Comparison of ENCODE assay signal across 9 cellular contexts in the genomic region with DNA sequence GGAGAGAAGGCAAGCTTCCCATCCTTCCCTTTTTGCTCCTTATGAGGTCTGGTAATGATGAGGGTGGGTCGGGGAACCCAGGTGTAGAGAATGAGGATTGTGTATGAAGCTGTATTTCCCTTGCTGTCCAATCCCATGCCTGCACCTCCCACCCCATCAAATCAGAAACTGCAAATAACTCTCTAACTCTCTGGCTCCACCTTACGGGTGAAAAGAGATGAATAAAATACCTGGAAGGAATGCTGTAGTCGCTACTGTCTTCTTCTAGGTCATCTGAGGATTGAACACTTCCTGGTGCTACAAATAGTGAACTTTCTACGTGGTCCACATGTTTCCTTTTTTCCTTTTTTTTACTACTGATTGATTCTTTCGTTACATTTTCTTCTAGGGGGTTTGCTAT. TPM values are rescaled to one million over a fixed set of nuclear protein-coding genes. Genes with fewer than 3 reads are reported as not detected.
DNase-seq lines count a peak whose midpoint lies in the region; ATAC-seq and TF ChIP-seq lines count a peak whose summit lies in the region.
"Had no signal": no experiment of that assay in that cellular context is flagged by ENCODE, and none has a peak within 500 bp of the region (broad histone marks: within the 10 kb centered on the region; RNA-seq: fewer than 3 reads in every experiment).

No MANE protein-coding gene starts in this region.

- TF ChIP-seq CTCF in IMR-90 (conservative IDR thresholded peaks at IDR 0.05; ENCODE audit: low read depth, low read length) (no peak), breast epithelium (IDR thresholded peaks at IDR 0.05) (peak in 2 of 3 donors; percentile 38 to 43)

- H3K79me1 ChIP-seq in IMR-90 (ENCODE audit: low read depth in 1 of 2, low read length in 2 of 2): no peaks in the 10 kb centered on the region

- no peak overlapping the region for H3K14ac ChIP-seq in IMR-90 (replicated peaks; ENCODE audit: low read depth, low read length)

- H4K20me1 ChIP-seq in IMR-90 (ENCODE audit: insufficient read depth, low read length): no peaks in the 10 kb centered on the region

- no peak overlapping the region for H2AK9ac ChIP-seq in IMR-90 (replicated peaks; ENCODE audit: low read depth, low read length, poor library complexity)

- no peaks in the 10 kb centered on the region for H3K36me3 Mint-ChIP-seq in activated naive CD8-positive, alpha-beta T cell treated with anti-CD3 and anti-CD28 coated beads for 36 hours

- no peak overlapping the region for H4K8ac ChIP-seq in IMR-90 (ENCODE audit: low read depth in 2 of 2, low read length in 2 of 2)

- dilution Hi-C loops in IMR-90 (cut with HindIII; ENCODE audit: low sequenced_read_pairs, unreplicated experiment): no loop called here

- H3K4me1 ChIP-seq in IMR-90 (ENCODE audit: control insufficient read depth, insufficient read depth, low read length): no peaks in the 10 kb centered on the region
- H3K4me1 ChIP-seq in breast epithelium: no peaks in the 10 kb centered on the region

- no peak overlapping the region for H4K5ac ChIP-seq in IMR-90 (ENCODE audit: low read depth, low read length)

- no peak overlapping the region for H4K91ac ChIP-seq in IMR-90 (ENCODE audit: insufficient read depth, low read depth, low read length)

- ATAC-seq in IMR-90 (ENCODE audit: low read depth) (no peak), GM21447 (IDR thresholded peaks at IDR 0.05; ENCODE audit: unreplicated experiment) (no peak)

- no peaks in the 10 kb centered on the region; the same call in 1 of the 2 replicates for H3K27me3 ChIP-seq in IMR-90 (ENCODE audit: control insufficient read depth, insufficient read depth, low read length)
- no peaks in the 10 kb centered on the region for H3K27me3 ChIP-seq in breast epithelium

- H2BK120ac ChIP-seq in IMR-90 (ENCODE audit: low read depth, low read length): no peak overlapping the region

- H2BK5ac ChIP-seq in IMR-90 (ENCODE audit: low read depth, low read length, poor library complexity, severe bottlenecking): no peak overlapping the region

- H2BK20ac ChIP-seq in IMR-90 (ENCODE audit: low read depth, low read length): no peak overlapping the region

- no CpG with 5 or more reads among the region's 5 CpGs for WGBS in IMR-90 (ENCODE audit: extremely low coverage in 2 of 2, insufficient read length in 1 of 2), 2 experiments

- H3K36me3 ChIP-seq in IMR-90 (ENCODE audit: control insufficient read depth, insufficient read depth, low read length): no peaks in the 10 kb centered on the region
- no peaks in the 10 kb centered on the region for H3K36me3 ChIP-seq in breast epithelium

- H3K4me3 Mint-ChIP-seq in activated naive CD8-positive, alpha-beta T cell treated with anti-CD3 and anti-CD28 coated beads for 36 hours: no peak overlapping the region

- intact Hi-C loops in IMR-90 (cut with micrococcal nuclease): loop anchor here (10.0 kb wide), 1 partner anchor 511 kb away; no protein-coding TSS in a partner anchor
- intact Hi-C loops in breast epithelium (cut with DNase I; ENCODE audit: low total_unique reads): no loop called here

- H3K56ac ChIP-seq in IMR-90 (ENCODE audit: extremely low read depth, insufficient read depth, low read length): no peak overlapping the region

- H3K4me1 Mint-ChIP-seq in activated naive CD8-positive, alpha-beta T cell treated with anti-CD3 and anti-CD28 coated beads for 36 hours: no peaks in the 10 kb centered on the region

- H3K27ac Mint-ChIP-seq in activated naive CD8-positive, alpha-beta T cell treated with anti-CD3 and anti-CD28 coated beads for 36 hours: no peak overlapping the region

- H3K27ac ChIP-seq in IMR-90 (ENCODE audit: insufficient read depth, low read length) (no peak overlapping the region), breast epithelium (peak overlapping the region in 1 of 2 donors; percentile 80)
- H3K27ac ChIP-seq: 22Rv1 had no signal

- H2AFZ ChIP-seq in IMR-90 (replicated peaks; ENCODE audit: low read length, poor library complexity): no peak overlapping the region

- CTCF ChIA-PET in IMR-90 (lab: Yijun Ruan, JAX): interaction anchor here (0.6 kb wide), 1 partner anchor 36 kb away, joined by 3 read pairs; no protein-coding TSS in a partner anchor

- H3K9me1 ChIP-seq in IMR-90 (ENCODE audit: insufficient read depth, low read length): no peaks in the 10 kb centered on the region

- peak; percentile 5 for DNase-seq in DMS53 (lab: John Stamatoyannopoulos, UW)
- DNase-seq in DMS53 treated with DMSO at 0.1 percent for 48 hours (lab: John Stamatoyannopoulos, UW; ENCODE audit: unreplicated experiment): no peak
- no peak for DNase-seq in IMR-90
- no peak for DNase-seq in breast epithelium (ENCODE audit: low spot score in 2 of 2)
- DNase-seq in pons (ENCODE audit: low spot score): peak; percentile 15
- no peak for DNase-seq in activated naive CD8-positive, alpha-beta T cell treated with anti-CD3 and anti-CD28 coated beads for 36 hours
- DNase-seq in ureter (ENCODE audit: low spot score): no peak

- no peak overlapping the region for H3K4ac ChIP-seq in IMR-90 (ENCODE audit: low read depth, low read length)

- TF ChIP-seq POLR2A in IMR-90 (IDR thresholded peaks at IDR 0.05; ENCODE audit: low read depth, low read length) (no peak), breast epithelium (IDR thresholded peaks at IDR 0.05) (no peak)

- H2AK5ac ChIP-seq in IMR-90 (ENCODE audit: low read depth, low read length): no peak overlapping the region

- in situ Hi-C loops in IMR-90 (cut with MboI; ENCODE audit: low sequenced_read_pairs): no loop called here

- H3K4me3 ChIP-seq in IMR-90 (ENCODE audit: insufficient read depth, low read depth, low read length) (no peak overlapping the region), breast epithelium (no peak overlapping the region)

- no peak overlapping the region for H3K18ac ChIP-seq in IMR-90 (ENCODE audit: low read depth, low read length)

- no peak overlapping the region for H3K9ac ChIP-seq in IMR-90 (ENCODE audit: low read depth, low read length)

- POLR2A ChIA-PET in IMR-90 (lab: Charles Lee; ENCODE audit: unreplicated experiment): no interaction called here

- BruUV-seq in IMR-90 (replicated peaks; lab: Mats Ljungman, UMichigan): no TSS peak

- H3K9me3 ChIP-seq in IMR-90 (ENCODE audit: control insufficient read depth, insufficient read depth, low read length) (no peaks in the 10 kb centered on the region), breast epithelium (no peaks in the 10 kb centered on the region)

- H3K4me2 ChIP-seq in IMR-90 (ENCODE audit: low read depth, low read length): no peak overlapping the region

- peak; percentile 11; the same call in 1 of the 2 replicates for TF ChIP-seq RAD21 in IMR-90 (IDR thresholded peaks at IDR 0.05; ENCODE audit: low read length)

- no peak overlapping the region for H2BK15ac ChIP-seq in IMR-90 (ENCODE audit: low read depth, low read length)

- no peak overlapping the region for H3K23ac ChIP-seq in IMR-90 (ENCODE audit: low read depth, low read length)

- H3K27me3 Mint-ChIP-seq in activated naive CD8-positive, alpha-beta T cell treated with anti-CD3 and anti-CD28 coated beads for 36 hours: no peaks in the 10 kb centered on the region

- H3K9me3 Mint-ChIP-seq in activated naive CD8-positive, alpha-beta T cell treated with anti-CD3 and anti-CD28 coated beads for 36 hours: no peaks in the 10 kb centered on the region

TF ChIP-seq in IMR-90, 13 proteins besides CTCF, POLR2A, EP300 and RAD21:
- TF ChIP-seq CEBPB (IDR thresholded peaks at IDR 0.05; ENCODE audit: low read depth, low read length) (no peak), MXI1 (IDR thresholded peaks at IDR 0.05; ENCODE audit: borderline replicate concordance, low read depth, low read length) (no peak), MAZ (IDR thresholded peaks at IDR 0.05; ENCODE audit: borderline replicate concordance, low read depth, low read length) (no peak), BHLHE40 (IDR thresholded peaks at IDR 0.05; ENCODE audit: low read depth, low read length) (no peak), MAFK (IDR thresholded peaks at IDR 0.05; ENCODE audit: low read depth, low read length) (no peak), USF2 (IDR thresholded peaks at IDR 0.05; ENCODE audit: low read depth, low read length) (no peak), RFX5 (IDR thresholded peaks at IDR 0.05; ENCODE audit: low read depth, low read length) (no peak), NFE2L2 (IDR thresholded peaks at IDR 0.05; ENCODE audit: low read depth, low read length) (no peak), RCOR1 (IDR thresholded peaks at IDR 0.05; ENCODE audit: insufficient replicate concordance, low read length) (no peak), FOS (IDR thresholded peaks at IDR 0.05; ENCODE audit: low read depth, low read length) (no peak), CHD1 (IDR thresholded peaks at IDR 0.05; ENCODE audit: low read depth, low read length) (no peak), SMC3 (IDR thresholded peaks at IDR 0.05; ENCODE audit: low read depth, low read length) (no peak)
- TF ChIP-seq, protein P1, sequence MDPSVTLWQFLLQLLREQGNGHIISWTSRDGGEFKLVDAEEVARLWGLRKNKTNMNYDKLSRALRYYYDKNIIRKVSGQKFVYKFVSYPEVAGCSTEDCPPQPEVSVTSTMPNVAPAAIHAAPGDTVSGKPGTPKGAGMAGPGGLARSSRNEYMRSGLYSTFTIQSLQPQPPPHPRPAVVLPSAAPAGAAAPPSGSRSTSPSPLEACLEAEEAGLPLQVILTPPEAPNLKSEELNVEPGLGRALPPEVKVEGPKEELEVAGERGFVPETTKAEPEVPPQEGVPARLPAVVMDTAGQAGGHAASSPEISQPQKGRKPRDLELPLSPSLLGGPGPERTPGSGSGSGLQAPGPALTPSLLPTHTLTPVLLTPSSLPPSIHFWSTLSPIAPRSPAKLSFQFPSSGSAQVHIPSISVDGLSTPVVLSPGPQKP (IDR thresholded peaks at IDR 0.05; ENCODE audit: borderline replicate concordance, low read depth, low read length): no peak
TF ChIP-seq in IMR-90: peak in this region for 0.

RNA-seq across cellular contexts. Expression of gene DICER1, which starts 38.9 kb away (rescaled TPM):
- total RNA-seq in IMR-90 (2012; rRNA removed) (41.7 and 49.5 TPM in 2 replicates), breast epithelium (100 to 1,000 TPM in 1 of 3 donors, 10 to 100 TPM in 2; 74.9 to 126 (median 78.0) TPM), ureter (109 TPM)
- polyA plus RNA-seq in IMR-90 (2012; rRNA removed): 8.3 and 9.7 TPM in 2 replicates
- polyA plus RNA-seq in IMR-90 (2012; cell fraction: cytosol; rRNA removed): 2.3 and 2.8 TPM in 2 replicates
- 6.1 and 45.4 TPM in 2 replicates for polyA plus RNA-seq in IMR-90 (2012; cell fraction: nucleus; rRNA removed; ENCODE audit: low replicate concordance)
- total RNA-seq in activated naive CD8-positive, alpha-beta T cell treated with anti-CD3 and anti-CD28 coated beads for 36 hours: 10 to 100 TPM; 53.1 to 60.3 TPM

Comparison
In these comparisons a context has a peak if more than half of its experiments do, and no peak if none do; other contexts are left out.
1. DNase-seq: peak in DMS53 (single experiment) and pons (single experiment); none in DMS53 treated with DMSO at 0.1 percent for 48 hours (single experiment), IMR-90 (single experiment), breast epithelium (0 of 2), activated naive CD8-positive, alpha-beta T cell treated with anti-CD3 and anti-CD28 coated beads for 36 hours (single experiment) and ureter (single experiment).